In genomic region chr17:28057731-28058246, GRCh38 we compare ENCODE assay signal across 8 cellular contexts. TPM values are rescaled to one million over a fixed set of nuclear protein-coding genes. Genes with fewer than 3 reads are reported as not detected.
DNase-seq lines count a peak whose midpoint lies in the region; ATAC-seq, FAIRE-seq and TF ChIP-seq lines count a peak whose summit lies in the region.

No MANE protein-coding gene starts in this region.

- TF ChIP-seq CTCF in LNCaP clone FGC (IDR thresholded peaks at IDR 0.05; ENCODE audit: control insufficient read depth, extremely low read depth, insufficient read depth) (no peak), fibroblast of mammary gland (conservative IDR thresholded peaks at IDR 0.05; ENCODE audit: control insufficient read depth, insufficient read depth, low read depth, low read length) (no peak)

- FAIRE-seq in frontal cortex (lab: Jason Lieb, UNC): no peak

- H3K4me3 ChIP-seq in LNCaP clone FGC (ENCODE audit: low read depth, low read length) (no peak overlapping the region), fibroblast of mammary gland (ENCODE audit: control insufficient read depth, low read depth, low read length) (no peak overlapping the region)

- peak; percentile 56 for DNase-seq in LNCaP clone FGC (ENCODE audit: low read depth)
- peak; percentile 54 for DNase-seq in fibroblast of mammary gland (ENCODE audit: low read depth)
- DNase-seq in NCI-H446 (lab: John Stamatoyannopoulos, UW): no peak
- no peak for DNase-seq in frontal cortex (ENCODE audit: low spot score in 2 of 2)
- DNase-seq in NCI-H2107 (lab: John Stamatoyannopoulos, UW): no peak
- no peak for DNase-seq in NCI-H345 (lab: John Stamatoyannopoulos, UW)

- ATAC-seq in GM18505 (IDR thresholded peaks at IDR 0.05; ENCODE audit: unreplicated experiment) (peak; percentile 69), GM21825 (IDR thresholded peaks at IDR 0.05; ENCODE audit: unreplicated experiment) (peak; percentile 72)

- TF ChIP-seq POLR2A in GM18505 (IDR thresholded peaks at IDR 0.05; ENCODE audit: borderline replicate concordance, extremely low read depth, insufficient read depth, insufficient read length): no peak

RNA-seq across cellular contexts. Expression of gene NLK, which starts 15.3 kb away (rescaled TPM):
- total RNA-seq in frontal cortex: 73.0 TPM

Comparison
In these comparisons a context has a peak if more than half of its experiments do, and no peak if none do; other contexts are left out.
1. DNase-seq: peak in LNCaP clone FGC (single experiment) and fibroblast of mammary gland (single experiment); none in NCI-H446 (0 of 2), frontal cortex (0 of 2), NCI-H2107 (single experiment) and NCI-H345 (single experiment).